9 cellular contexts compared by ENCODE assay signal in genomic region chr15:22949074-22949547, GRCh38. TPM values are rescaled to one million over a fixed set of nuclear protein-coding genes. Genes with fewer than 3 reads are reported as not detected.
DNase-seq lines count a peak whose midpoint lies in the region; ATAC-seq and TF ChIP-seq lines count a peak whose summit lies in the region.
"Had no signal": no experiment of that assay in that cellular context is flagged by ENCODE, and none has a peak within 500 bp of the region (broad histone marks: within the 10 kb centered on the region; RNA-seq: fewer than 3 reads in every experiment).

No MANE protein-coding gene starts in this region.

- H3K9me3 ChIP-seq in mucosa of descending colon: no peaks in the 10 kb centered on the region
- H3K9me3 ChIP-seq in WERI-Rb-1 (ENCODE audit: severe bottlenecking): no peaks in the 10 kb centered on the region

- H3K4me3 ChIP-seq in mucosa of descending colon (no peak overlapping the region), WERI-Rb-1 (ENCODE audit: low read depth, low read length) (no peak overlapping the region)

- peak overlapping the region in 1 of 2 donors; percentile 21 for H3K27ac Mint-ChIP-seq in effector memory CD8-positive, alpha-beta T cell

- H3K36me3 ChIP-seq in mucosa of descending colon (ENCODE audit: low read depth) (no peaks in the 10 kb centered on the region), WERI-Rb-1 (no peaks in the 10 kb centered on the region)

- H3K36me3 Mint-ChIP-seq in effector memory CD8-positive, alpha-beta T cell (ENCODE audit: insufficient read depth): no peaks in the 10 kb centered on the region

- no peaks in the 10 kb centered on the region for H3K9me3 Mint-ChIP-seq in effector memory CD8-positive, alpha-beta T cell

- peak overlapping the region; percentile 4 to 60 for H3K4me3 Mint-ChIP-seq in effector memory CD8-positive, alpha-beta T cell

- peaks cover 23 to 27% of the 10 kb centered on the region in 2 donors for H3K27me3 Mint-ChIP-seq in effector memory CD8-positive, alpha-beta T cell

- intact Hi-C loops in mucosa of descending colon (cut with DNase I, micrococcal nuclease): no loop called here

- H3K4me1 Mint-ChIP-seq in effector memory CD8-positive, alpha-beta T cell (ENCODE audit: low read depth in 2 of 2): peaks cover 10 to 22% of the 10 kb centered on the region in 2 donors

- TF ChIP-seq CTCF in mucosa of descending colon (IDR thresholded peaks at IDR 0.05) (no peak), WERI-Rb-1 (IDR thresholded peaks at IDR 0.05; ENCODE audit: low read depth, low read length) (no peak)

- DNase-seq in ELF-1 (ENCODE audit: low read depth, low spot score) (peak; percentile 91), NCI-H2171 treated with DMSO at 0.1 percent for 48 hours (lab: John Stamatoyannopoulos, UW) (peak; percentile 86), mucosa of descending colon (peak in 2 of 3 donors; percentile 57 to 61), WERI-Rb-1 (no peak), inferior parietal cortex (ENCODE audit: extremely low spot score) (no peak)
- DNase-seq in effector memory CD8-positive, alpha-beta T cell: no peak
- DNase-seq in central memory CD4-positive, alpha-beta T cell: no peak

- H3K27me3 ChIP-seq in WERI-Rb-1 (ENCODE audit: insufficient read depth, low read depth, severe bottlenecking): no peaks in the 10 kb centered on the region

- H3K27ac ChIP-seq in WERI-Rb-1: no peak overlapping the region

- H3K4me1 ChIP-seq in mucosa of descending colon (ENCODE audit: low read depth): peaks cover 12% of the 10 kb centered on the region

- peak; percentile 96 for ATAC-seq in GM21737 (IDR thresholded peaks at IDR 0.05; ENCODE audit: unreplicated experiment)
- ATAC-seq in effector memory CD8-positive, alpha-beta T cell (replicated peaks): peak; percentile 35
- ATAC-seq in mucosa of descending colon: peak; percentile 45
- ATAC-seq: Panc1 had no signal

RNA-seq across cellular contexts. Expression of gene CYFIP1, which starts 31.1 kb away (rescaled TPM):
- 100 to 1,000 TPM; 139 to 210 (median 143) TPM for total RNA-seq in mucosa of descending colon

Comparison
In these comparisons a context has a peak if more than half of its experiments do, and no peak if none do; other contexts are left out.
1. DNase-seq: peak in ELF-1 (single experiment), NCI-H2171 treated with DMSO at 0.1 percent for 48 hours (single experiment) and mucosa of descending colon (2 of 3); none in effector memory CD8-positive, alpha-beta T cell (0 of 3), WERI-Rb-1 (single experiment), inferior parietal cortex (single experiment) and central memory CD4-positive, alpha-beta T cell (single experiment).
2. ATAC-seq: peak in every context shown above with its lines; median percentile 96 in GM21737; 45 in mucosa of descending colon; 35 in effector memory CD8-positive, alpha-beta T cell.